8 cellular contexts compared by ENCODE assay signal in genomic region chr21:45138199-45139002, GRCh38.
DNase-seq lines count a peak whose midpoint lies in the region; ATAC-seq, FAIRE-seq and TF ChIP-seq lines count a peak whose summit lies in the region.

No MANE protein-coding gene starts in this region.

- peak; percentile 87 for TF ChIP-seq CTCF in BE2C (IDR thresholded peaks at IDR 0.05; ENCODE audit: low read depth, low read length)
- peak; percentile 79 for TF ChIP-seq CTCF in PC-3 (conservative IDR thresholded peaks at IDR 0.05; ENCODE audit: low read depth, low read length)
- TF ChIP-seq CTCF in osteoblast (IDR thresholded peaks at IDR 0.05; ENCODE audit: extremely low read depth, low read depth, low read length): peak; percentile 80
- peak; percentile 63 to 78 (median 72) for TF ChIP-seq CTCF in transverse colon (IDR thresholded peaks at IDR 0.05)

- H3F3A ChIP-seq in PC-3 (ENCODE audit: low read length, unreplicated experiment): no peaks in the 10 kb centered on the region

- 12 to 41% methylated on average over 6 to 12 of the region's 12 CpGs for WGBS in transverse colon (ENCODE audit: low coverage in 1 of 2), 2 donors

- H3K9ac ChIP-seq in PC-3 (ENCODE audit: low read length): no peak overlapping the region

- H3K4me1 ChIP-seq in BE2C (peaks cover 10% of the 10 kb centered on the region; the same call in 1 of the 2 replicates), PC-3 (ENCODE audit: insufficient read depth, low read length) (peaks cover 16% of the 10 kb centered on the region), osteoblast (ENCODE audit: insufficient read depth, low read length) (peaks cover 27% of the 10 kb centered on the region), transverse colon (peaks cover 0 to 15% (median 5%) of the 10 kb centered on the region in 4 donors)

- H3K79me2 ChIP-seq in PC-3 (ENCODE audit: low read length) (no peaks in the 10 kb centered on the region), osteoblast (ENCODE audit: insufficient read depth, low read length) (peaks cover 6% of the 10 kb centered on the region)

- H2AFZ ChIP-seq in PC-3 (ENCODE audit: low read length) (no peak overlapping the region), osteoblast (ENCODE audit: low read length) (no peak overlapping the region)

- TF ChIP-seq POLR2A in H54 (IDR thresholded peaks at IDR 0.05; ENCODE audit: low read depth, low read length) (no peak), transverse colon (IDR thresholded peaks at IDR 0.05) (no peak)

- 0 out of 2 replicates have a peak overlapping the region, but pooled peaks have one; percentile 18 for H3K27ac ChIP-seq in PC-3 (ENCODE audit: low read length)
- H3K27ac ChIP-seq in osteoblast (ENCODE audit: low read depth, low read length): no peak overlapping the region
- H3K27ac ChIP-seq in transverse colon: peak overlapping the region; percentile 33 to 63 (median 46)

- 0 out of 2 replicates have a peak overlapping the region, but pooled peaks have one; percentile 16 for H3K4me2 ChIP-seq in PC-3 (ENCODE audit: low read length)
- no peak overlapping the region for H3K4me2 ChIP-seq in osteoblast (ENCODE audit: insufficient read depth, low read length)

- ATAC-seq in PC-3 (peak; percentile 23; the same call in 1 of the 2 replicates), GM18861 (IDR thresholded peaks at IDR 0.05; ENCODE audit: unreplicated experiment) (no peak)

- no peak for TF ChIP-seq EP300 in transverse colon (IDR thresholded peaks at IDR 0.05; ENCODE audit: low read depth)

- in situ Hi-C loops in transverse colon (cut with MboI; ENCODE audit: low pct_ligation_motif_present in 1 of 4, low pct_unique_long_range_greater_than_20kb in 1 of 4, low sequenced_read_pairs in 3 of 4): loop anchor here (5.0 to 25.0 kb wide), 4 partner anchors 184 to 299 kb away; partner anchors contain the start of gene SLX9 (in 1 of the 4)

- H3K9me3 ChIP-seq in BE2C (no peaks in the 10 kb centered on the region), PC-3 (ENCODE audit: low read length) (no peaks in the 10 kb centered on the region), osteoblast (ENCODE audit: low read depth, low read length) (no peaks in the 10 kb centered on the region), transverse colon (no peaks in the 10 kb centered on the region)

- H3K9me2 ChIP-seq in PC-3 (replicated peaks; ENCODE audit: low read length): no peaks in the 10 kb centered on the region

- FAIRE-seq in H54 (lab: Jason Lieb, UNC): no peak

- DNase-seq in BE2C (peak; percentile 82), H54 (ENCODE audit: insufficient read length, low spot score) (peak; percentile 48), PC-3 (peak; percentile 70), activated T-cell treated with anti-CD3 and anti-CD28 coated beads for 48 hours (ENCODE audit: low read depth) (peak; percentile 60), fibroblast of peridontal ligament (ENCODE audit: extremely low read depth) (peak; percentile 63), osteoblast (ENCODE audit: insufficient read length, low spot score, missing footprints) (peak; percentile 77), transverse colon (peak; percentile 69)

- H4K20me1 ChIP-seq in PC-3 (ENCODE audit: low read length) (no peaks in the 10 kb centered on the region), osteoblast (ENCODE audit: insufficient read depth, low read length) (peaks cover 26% of the 10 kb centered on the region)

- H3K4me3 ChIP-seq in BE2C (ENCODE audit: low read depth, low read length) (no peak overlapping the region), PC-3 (ENCODE audit: low read length) (no peak overlapping the region), osteoblast (ENCODE audit: insufficient read depth, low read length) (no peak overlapping the region), transverse colon (no peak overlapping the region)

- no TSS peak for BruUV-seq in PC-3 (replicated peaks; lab: Mats Ljungman, UMichigan)

- intact Hi-C loops in PC-3 (cut with micrococcal nuclease): no loop called here
- intact Hi-C loops in transverse colon (cut with DNase I; ENCODE audit: low total_unique reads): no loop called here

- POLR2A ChIA-PET in PC-3 (lab: Charles Lee; ENCODE audit: unreplicated experiment): interaction anchor here (1.0 kb wide), 1 partner anchor 59 kb away, joined by 5 read pairs; no protein-coding TSS in a partner anchor

- H3K36me3 ChIP-seq in BE2C (no peaks in the 10 kb centered on the region), PC-3 (ENCODE audit: low read depth, low read length) (no peaks in the 10 kb centered on the region), osteoblast (ENCODE audit: insufficient read depth, low read length) (no peaks in the 10 kb centered on the region), transverse colon (no peaks in the 10 kb centered on the region)

- no peaks in the 10 kb centered on the region for H3K27me3 ChIP-seq in BE2C
- H3K27me3 ChIP-seq in PC-3 (ENCODE audit: low read length): no peaks in the 10 kb centered on the region
- H3K27me3 ChIP-seq in osteoblast (ENCODE audit: insufficient read depth, low read length): no peaks in the 10 kb centered on the region
- no peaks in the 10 kb centered on the region for H3K27me3 ChIP-seq in transverse colon

- CTCF ChIA-PET in PC-3 (lab: Charles Lee): interaction anchor here (0.6 to 2.8 kb wide), 8 partner anchors 9 to 189 kb away, joined by 3 to 21 read pairs (median 4); no protein-coding TSS in a partner anchor
